ENCODE assay signal across 1 cellular context in genomic region chr11:128499613-128500213, GRCh38.
TF ChIP-seq lines count a peak whose summit lies in the region.

No MANE protein-coding gene starts in this region.

TF ChIP-seq in SK-N-SH treated with all-trans-retinoic acid at 6 μM for 48 hours, 23 proteins besides CTCF, POLR2A, EP300 and RAD21 (continued from another document):
- TF ChIP-seq CREB5 (CRISPR knock-in tag; IDR thresholded peaks at IDR 0.05; ENCODE audit: low read depth) (no peak), ESRRG (CRISPR knock-in tag; IDR thresholded peaks at IDR 0.05) (no peak)
